In genomic region chr6:166958926-166959861, GRCh38 we compare ENCODE assay signal across 8 cellular contexts. TPM values are rescaled to one million over a fixed set of nuclear protein-coding genes. Genes with fewer than 3 reads are reported as not detected.
DNase-seq lines count a peak whose midpoint lies in the region; FAIRE-seq and TF ChIP-seq lines count a peak whose summit lies in the region.

No MANE protein-coding gene starts in this region.

- WGBS in hepatocyte (ENCODE audit: low lambda C conversion rate, missing lambda C conversion rate): 80% methylated on average over 13 of the region's 13 CpGs

- H3K36me3 ChIP-seq in Loucy (ENCODE audit: insufficient read depth, low read length): no peaks in the 10 kb centered on the region
- no peaks in the 10 kb centered on the region for H3K36me3 ChIP-seq in hepatocyte (replicated peaks; ENCODE audit: insufficient read depth, low read depth)

- H3K4me3 ChIP-seq in Loucy (ENCODE audit: low read length, poor library complexity, severe bottlenecking): peak overlapping the region; percentile 58
- H3K4me3 ChIP-seq in hepatocyte: no peak overlapping the region

- TF ChIP-seq POLR2A in GM12891 (IDR thresholded peaks at IDR 0.05; ENCODE audit: low read depth, low read length): no peak; the same call in 1 of the 2 replicates

- H3K4me3 Mint-ChIP-seq in activated naive CD4-positive, alpha-beta T cell treated with anti-CD3 and anti-CD28 coated beads for 36 hours: peak overlapping the region; percentile 86

- H3K4me1 ChIP-seq in Loucy (ENCODE audit: insufficient read depth, low read length, poor library complexity, severe bottlenecking): peaks cover 42% of the 10 kb centered on the region
- no peaks in the 10 kb centered on the region for H3K4me1 ChIP-seq in hepatocyte (ENCODE audit: insufficient read depth)

- no peaks in the 10 kb centered on the region for H3K9me3 ChIP-seq in Loucy (ENCODE audit: insufficient read depth, low read depth, low read length)
- no peaks in the 10 kb centered on the region for H3K9me3 ChIP-seq in hepatocyte (ENCODE audit: low read depth)

- H3F3A ChIP-seq in Loucy (ENCODE audit: low read depth): peaks cover 4% of the 10 kb centered on the region; the same call in 1 of the 2 replicates

- H3K27me3 ChIP-seq in Loucy (ENCODE audit: insufficient read depth, low read length, poor library complexity, severe bottlenecking) (no peaks in the 10 kb centered on the region), hepatocyte (no peaks in the 10 kb centered on the region)

- H3K9ac ChIP-seq in Loucy (ENCODE audit: low read depth, low read length, poor library complexity, severe bottlenecking): peak overlapping the region; percentile 44

- TF ChIP-seq CTCF in Loucy (conservative IDR thresholded peaks at IDR 0.05; ENCODE audit: low read length) (no peak), hepatocyte (IDR thresholded peaks at IDR 0.05; ENCODE audit: poor library complexity) (no peak)

- peak overlapping the region; percentile 95 for H3K27ac Mint-ChIP-seq in activated naive CD4-positive, alpha-beta T cell treated with anti-CD3 and anti-CD28 coated beads for 36 hours

- no peak overlapping the region for H3K27ac ChIP-seq in hepatocyte

- CTCF ChIA-PET in activated naive CD4-positive, alpha-beta T cell treated with anti-CD3 and anti-CD28 coated beads for 36 hours (lab: Charles Lee): interaction anchor here (0.8 to 2.8 kb wide), 3 partner anchors 17 to 182 kb away, joined by 3 to 21 read pairs (median 5); no protein-coding TSS in a partner anchor

- H3K4me2 ChIP-seq in Loucy (ENCODE audit: low read depth, low read length, poor library complexity, severe bottlenecking) (peak overlapping the region; percentile 72), hepatocyte (no peak overlapping the region)

- H3K27me3 Mint-ChIP-seq in activated naive CD4-positive, alpha-beta T cell treated with anti-CD3 and anti-CD28 coated beads for 36 hours (ENCODE audit: low read depth): no peaks in the 10 kb centered on the region

- H3K79me2 ChIP-seq in Loucy (ENCODE audit: insufficient read depth, low read length) (peaks cover 8% of the 10 kb centered on the region; the same call in 1 of the 2 replicates), hepatocyte (peaks cover 14% of the 10 kb centered on the region)

- H2AFZ ChIP-seq in Loucy (ENCODE audit: low read length) (peak overlapping the region; percentile 47; the same call in 1 of the 2 replicates), hepatocyte (no peak overlapping the region)

- no peaks in the 10 kb centered on the region for H3K9me2 ChIP-seq in Loucy (replicated peaks; ENCODE audit: low read depth, low read length)
- no peaks in the 10 kb centered on the region for H3K9me2 ChIP-seq in hepatocyte (replicated peaks; ENCODE audit: insufficient read depth)

- peaks cover 45% of the 10 kb centered on the region for H3K4me1 Mint-ChIP-seq in activated naive CD4-positive, alpha-beta T cell treated with anti-CD3 and anti-CD28 coated beads for 36 hours (ENCODE audit: low read depth)

- peaks cover 5% of the 10 kb centered on the region for H3K36me3 Mint-ChIP-seq in activated naive CD4-positive, alpha-beta T cell treated with anti-CD3 and anti-CD28 coated beads for 36 hours (ENCODE audit: low read depth)

- H3K9me3 Mint-ChIP-seq in activated naive CD4-positive, alpha-beta T cell treated with anti-CD3 and anti-CD28 coated beads for 36 hours: peaks cover 9% of the 10 kb centered on the region

- DNase-seq in GM12891 (ENCODE audit: insufficient read length, low spot score) (no peak), mesenteric fat pad (ENCODE audit: low spot score) (peak; percentile 43), ecto neural progenitor cell (ENCODE audit: low spot score) (no peak), NCI-H524 (lab: John Stamatoyannopoulos, UW) (no peak), hepatocyte (ENCODE audit: low spot score) (no peak), NCI-H1930 (lab: John Stamatoyannopoulos, UW) (no peak)
- peak; percentile 71 for DNase-seq in activated naive CD4-positive, alpha-beta T cell treated with anti-CD3 and anti-CD28 coated beads for 36 hours

- no peaks in the 10 kb centered on the region for H4K20me1 ChIP-seq in Loucy (ENCODE audit: insufficient read depth, low read length, poor library complexity, severe bottlenecking)
- H4K20me1 ChIP-seq in hepatocyte (ENCODE audit: insufficient read depth, poor library complexity, severe bottlenecking): no peaks in the 10 kb centered on the region

- intact Hi-C loops in activated naive CD4-positive, alpha-beta T cell treated with anti-CD3 and anti-CD28 coated beads for 36 hours (cut with micrococcal nuclease): loop anchor here (1.0 to 10.0 kb wide), 3 partner anchors 8 to 704 kb away; no protein-coding TSS in a partner anchor

- FAIRE-seq in GM12891 (lab: Jason Lieb, UNC): peak; percentile 90

TF ChIP-seq in GM12891, 5 proteins besides CTCF, POLR2A, EP300 and RAD21:
- TF ChIP-seq SPI1 (IDR thresholded peaks at IDR 0.05; ENCODE audit: low read depth, low read length) (peak; percentile 87), POU2F2 (IDR thresholded peaks at IDR 0.05; ENCODE audit: low read depth, low read length) (no peak; the same call in 1 of the 2 replicates), PAX5 (IDR thresholded peaks at IDR 0.05; ENCODE audit: insufficient read depth, low read length, severe bottlenecking) (no peak), TAF1 (IDR thresholded peaks at IDR 0.05; ENCODE audit: low read depth, low read length) (no peak), POLR2AphosphoS5 (IDR thresholded peaks at IDR 0.05; ENCODE audit: low read depth, low read length) (peak; percentile 52; the same call in 1 of the 2 replicates)

RNA-seq across cellular contexts. Expression of gene RNASET2, which starts 2.8 kb away (rescaled TPM):
- 229 TPM for polyA plus RNA-seq in GM12891 (2012; ENCODE audit: low read depth, missing spikeins)
- 10 to 100 TPM; 74.1 to 75.6 TPM for total RNA-seq in activated naive CD4-positive, alpha-beta T cell treated with anti-CD3 and anti-CD28 coated beads for 36 hours
- total RNA-seq in mesenteric fat pad (50.6 TPM), hepatocyte (118 and 144 TPM in 2 replicates)
- 266 and 268 TPM in 2 replicates for polyA plus RNA-seq in hepatocyte

RNA-seq across cellular contexts. Expression of gene CEP43, which starts 40.0 kb away (rescaled TPM):
- 14.7 TPM for polyA plus RNA-seq in GM12891 (2012; ENCODE audit: low read depth, missing spikeins)
- 10 to 100 TPM; 19.6 to 20.3 TPM for total RNA-seq in activated naive CD4-positive, alpha-beta T cell treated with anti-CD3 and anti-CD28 coated beads for 36 hours
- total RNA-seq in mesenteric fat pad (8.6 TPM), hepatocyte (28.1 and 28.4 TPM in 2 replicates)
- polyA plus RNA-seq in hepatocyte: 17.1 and 20.5 TPM in 2 replicates

Comparison
In these comparisons a context has a peak if more than half of its experiments do, and no peak if none do; other contexts are left out.
1. DNase-seq: peak in activated naive CD4-positive, alpha-beta T cell treated with anti-CD3 and anti-CD28 coated beads for 36 hours (single experiment) and mesenteric fat pad (single experiment); none in GM12891 (single experiment), ecto neural progenitor cell (single experiment), NCI-H524 (0 of 2), hepatocyte (single experiment) and NCI-H1930 (0 of 2).